11 cellular contexts compared by ENCODE assay signal in genomic region chr2:204321910-204322765, GRCh38.
DNase-seq lines count a peak whose midpoint lies in the region; ATAC-seq and TF ChIP-seq lines count a peak whose summit lies in the region.
"Had no signal": no experiment of that assay in that cellular context is flagged by ENCODE, and none has a peak within 500 bp of the region (broad histone marks: within the 10 kb centered on the region; RNA-seq: fewer than 3 reads in every experiment).

No MANE protein-coding gene starts in this region.

- H4K91ac ChIP-seq in trophoblast cell (ENCODE audit: low read depth, low read length) = no peak overlapping the region

- H4K8ac ChIP-seq in trophoblast cell (ENCODE audit: low read depth, low read length) = no peak overlapping the region

- TF ChIP-seq CTCF in RWPE1 (conservative IDR thresholded peaks at IDR 0.05; ENCODE audit: low read depth) (no peak), fibroblast of pulmonary artery (IDR thresholded peaks at IDR 0.05; ENCODE audit: low read length, missing control alignments) (no peak)

- no peak overlapping the region for H3K4me2 ChIP-seq in trophoblast cell (ENCODE audit: low read length)

- no peak for ATAC-seq in HG03565 (IDR thresholded peaks at IDR 0.05; ENCODE audit: unreplicated experiment)
- ATAC-seq in GM21723 (IDR thresholded peaks at IDR 0.05; ENCODE audit: unreplicated experiment) = no peak
- no peak for ATAC-seq in HG03439 (IDR thresholded peaks at IDR 0.05; ENCODE audit: unreplicated experiment)
- ATAC-seq: activated T-cell treated with anti-CD3 and anti-CD28 coated beads, Interleukin-2, amount 50 U/mL, for 4 hours had no signal

- H3K14ac ChIP-seq in trophoblast cell (ENCODE audit: low read length) = no peak overlapping the region

- no peak overlapping the region for H2BK12ac ChIP-seq in trophoblast cell (ENCODE audit: low read length)

- no peaks in the 10 kb centered on the region for H3K36me3 ChIP-seq in trophoblast cell (ENCODE audit: control insufficient read depth in 1 of 2, insufficient read depth in 2 of 2, low read length in 2 of 2)

- no peaks in the 10 kb centered on the region for H3K79me2 ChIP-seq in trophoblast cell (ENCODE audit: control insufficient read depth, insufficient read depth, low read length, poor library complexity)

- no peak overlapping the region for H4K12ac ChIP-seq in trophoblast cell (ENCODE audit: low read depth, low read length)

- H2AFZ ChIP-seq in trophoblast cell (ENCODE audit: insufficient read depth, low read length, poor library complexity) = no peak overlapping the region

- CTCF ChIA-PET in RWPE1 (lab: Yijun Ruan, JAX) = no interaction called here

- no peak overlapping the region for H2AK5ac ChIP-seq in trophoblast cell (ENCODE audit: low read length)

- no peak overlapping the region for H2BK120ac ChIP-seq in trophoblast cell (ENCODE audit: insufficient read depth, low read length, poor library complexity)

- H3K27ac ChIP-seq in RWPE1 (peak overlapping the region; percentile 51), trophoblast cell (ENCODE audit: low read depth, low read length) (no peak overlapping the region)

- H3K4ac ChIP-seq in trophoblast cell (ENCODE audit: low read depth, low read length) = no peak overlapping the region

- no peaks in the 10 kb centered on the region for H3K79me1 ChIP-seq in trophoblast cell (ENCODE audit: low read length)

- POLR2A ChIA-PET in RWPE1 (lab: Yijun Ruan, JAX; ENCODE audit: low non-redundant PET) = no interaction called here

- no CpG with 5 or more reads among the region's 10 CpGs for WGBS in trophoblast cell (ENCODE audit: extremely low coverage, insufficient coverage, insufficient read length)

- H3K4me3 ChIP-seq in fibroblast of pulmonary artery (replicated peaks; ENCODE audit: low read depth, low read length) (no peak overlapping the region), trophoblast cell (ENCODE audit: low read depth, low read length) (no peak overlapping the region)

- peak; percentile 69 for DNase-seq in DMS53 (lab: John Stamatoyannopoulos, UW)
- DNase-seq in RWPE1 (ENCODE audit: low spot score) = peak; percentile 17
- peak; percentile 89 for DNase-seq in fibroblast of pulmonary artery (ENCODE audit: low read depth)
- DNase-seq in trophoblast cell = peak; percentile 22 to 54
- no peak for DNase-seq in NCI-H1105 (lab: John Stamatoyannopoulos, UW)
- DNase-seq: activated T-cell treated with anti-CD3 and anti-CD28 coated beads, Interleukin-2, amount 50 U/mL, for 4 hours; CD4-positive, alpha-beta memory T cell; NCI-H774 had no signal

- no peak overlapping the region for H2BK5ac ChIP-seq in trophoblast cell (ENCODE audit: low read depth, low read length, poor library complexity)

- H3K4me1 ChIP-seq in trophoblast cell (ENCODE audit: control insufficient read depth in 1 of 2, insufficient read depth in 2 of 2, low read length in 2 of 2) = no peaks in the 10 kb centered on the region

- H3K23ac ChIP-seq in trophoblast cell (ENCODE audit: low read length) = no peak overlapping the region

- no peaks in the 10 kb centered on the region for H3K27me3 ChIP-seq in trophoblast cell (ENCODE audit: insufficient read depth, low read length)

- H3K9ac ChIP-seq in trophoblast cell (ENCODE audit: low read length) = no peak overlapping the region

- H3K9me3 ChIP-seq in trophoblast cell (ENCODE audit: insufficient read depth, low read depth, low read length) = no peaks in the 10 kb centered on the region

- no peak overlapping the region for H3K18ac ChIP-seq in trophoblast cell (ENCODE audit: low read length)
